ENCODE assay signal across 8 cellular contexts in genomic region chr6:63572733-63573139, GRCh38. TPM values are rescaled to one million over a fixed set of nuclear protein-coding genes. Genes with fewer than 3 reads are reported as not detected.
A peak's percentile ranks its signal among the peaks of the same experiment; 100 is the strongest.
DNase-seq lines count a peak whose midpoint lies in the region; ATAC-seq, FAIRE-seq and TF ChIP-seq lines count a peak whose summit lies in the region.

No MANE protein-coding gene starts in this region.

- peaks cover 23% of the 10 kb centered on the region for H3K4me1 ChIP-seq in BLaER1
- peaks cover 14% of the 10 kb centered on the region for H3K4me1 ChIP-seq in OCI-LY3 (ENCODE audit: low read length)
- peaks cover 18% of the 10 kb centered on the region for H3K4me1 ChIP-seq in endothelial cell of umbilical vein (ENCODE audit: control insufficient read depth, extremely low read depth, insufficient read depth, low read length)

- FAIRE-seq in endothelial cell of umbilical vein (lab: Jason Lieb, UNC), result no peak

- no peak for DNase-seq in endothelial cell of umbilical vein (ENCODE audit: low read depth, low spot score)
- no peak for DNase-seq in naive thymus-derived CD8-positive, alpha-beta T cell
- DNase-seq in middle frontal gyrus (ENCODE audit: extremely low spot score, low spot score), result no peak
- no peak for DNase-seq in HuH-7.5 (ENCODE audit: low spot score)
- DNase-seq in RPMI8226, result no peak

- intact Hi-C loops in endothelial cell of umbilical vein (cut with micrococcal nuclease), result loop anchor here (1.0 to 5.0 kb wide), 4 partner anchors 64 to 265 kb away; no protein-coding TSS in a partner anchor

- H2AFZ ChIP-seq in OCI-LY3 (ENCODE audit: low read depth, low read length), result no peak overlapping the region
- peak overlapping the region; percentile 44 for H2AFZ ChIP-seq in endothelial cell of umbilical vein (ENCODE audit: low read depth, low read length)

- peak; percentile 0 for ATAC-seq in GM21360 (IDR thresholded peaks at IDR 0.05; ENCODE audit: unreplicated experiment)
- ATAC-seq in naive thymus-derived CD8-positive, alpha-beta T cell, result peak; percentile 4 to 10

- no peaks in the 10 kb centered on the region for H3K9me3 Mint-ChIP-seq in naive thymus-derived CD8-positive, alpha-beta T cell

- no peaks in the 10 kb centered on the region for H3K27me3 Mint-ChIP-seq in naive thymus-derived CD8-positive, alpha-beta T cell

- TF ChIP-seq CTCF in OCI-LY3 (IDR thresholded peaks at IDR 0.05; ENCODE audit: low read depth, low read length), result no peak
- TF ChIP-seq CTCF in endothelial cell of umbilical vein (IDR thresholded peaks at IDR 0.05; ENCODE audit: extremely low read depth in 1 of 2, insufficient read depth in 1 of 2, low read depth in 1 of 2, low read length in 2 of 2), result no peak

- H3K36me3 ChIP-seq in BLaER1 (peaks cover 17% of the 10 kb centered on the region), OCI-LY3 (replicated peaks; ENCODE audit: low read depth, low read length) (peaks cover 19% of the 10 kb centered on the region), endothelial cell of umbilical vein (ENCODE audit: control insufficient read depth in 2 of 2, extremely low read depth in 1 of 2, insufficient read depth in 2 of 2, low read length in 2 of 2) (peaks cover 0 to 7% of the 10 kb centered on the region in 2 experiments)

- H3K9ac ChIP-seq in BLaER1 (peak overlapping the region; percentile 99), OCI-LY3 (ENCODE audit: low read length) (peak overlapping the region; percentile 91), endothelial cell of umbilical vein (replicated peaks; ENCODE audit: extremely low read depth, insufficient read depth, low read length) (peak overlapping the region; percentile 94)

- peaks cover 13 to 43% (median 39%) of the 10 kb centered on the region in 4 donors for H3K4me1 Mint-ChIP-seq in naive thymus-derived CD8-positive, alpha-beta T cell

- H3K9me1 ChIP-seq in endothelial cell of umbilical vein (replicated peaks; ENCODE audit: control insufficient read depth, extremely low read depth, insufficient read depth, low read length), result no peaks in the 10 kb centered on the region

- H3K27ac ChIP-seq in BLaER1 (peak overlapping the region; percentile 99), OCI-LY3 (ENCODE audit: low read length) (peak overlapping the region; percentile 79), endothelial cell of umbilical vein (ENCODE audit: insufficient read depth, low read depth, low read length) (peak overlapping the region; percentile 47)

- H4K20me1 ChIP-seq in BLaER1 (peaks cover 45% of the 10 kb centered on the region), OCI-LY3 (ENCODE audit: insufficient read depth, low read length) (peaks cover 35% of the 10 kb centered on the region), endothelial cell of umbilical vein (replicated peaks; ENCODE audit: control insufficient read depth, extremely low read depth, insufficient read depth, low read length) (peaks cover 4% of the 10 kb centered on the region)

- H3K27me3 ChIP-seq in BLaER1, result no peaks in the 10 kb centered on the region
- H3K27me3 ChIP-seq in OCI-LY3 (ENCODE audit: low read depth, low read length), result no peaks in the 10 kb centered on the region
- peaks cover 8 to 10% of the 10 kb centered on the region in 2 experiments for H3K27me3 ChIP-seq in endothelial cell of umbilical vein (ENCODE audit: control insufficient read depth in 2 of 2, insufficient read depth in 2 of 2, low read length in 2 of 2)

- H3K27ac Mint-ChIP-seq in naive thymus-derived CD8-positive, alpha-beta T cell, result peak overlapping the region; percentile 95 to 100 (median 98)

- H3K4me2 ChIP-seq in BLaER1 (peak overlapping the region; percentile 78), OCI-LY3 (ENCODE audit: low read length) (peak overlapping the region; percentile 88), endothelial cell of umbilical vein (ENCODE audit: insufficient read depth, low read length) (no peak overlapping the region)

- CTCF ChIA-PET in endothelial cell of umbilical vein (lab: Charles Lee), result interaction anchor here (1.2 to 2.2 kb wide), 4 partner anchors 11 to 220 kb away, joined by 3 to 12 read pairs (median 6); no protein-coding TSS in a partner anchor

- H3K4me3 Mint-ChIP-seq in naive thymus-derived CD8-positive, alpha-beta T cell, result peak overlapping the region; percentile 88 to 96 (median 93)

- TF ChIP-seq POLR2A in endothelial cell of umbilical vein (IDR thresholded peaks at IDR 0.05; ENCODE audit: low read depth, low read length), result no peak

- H3K4me3 ChIP-seq in BLaER1 (peak overlapping the region; percentile 99), OCI-LY3 (ENCODE audit: low read length) (peak overlapping the region; percentile 81), endothelial cell of umbilical vein (replicated peaks in 1 of 3; ENCODE audit: insufficient read depth in 1 of 3, low read depth in 1 of 3, low read length in 3 of 3) (peak overlapping the region; percentile 13 to 96 (median 88))

- peaks cover 51% of the 10 kb centered on the region for H3K79me2 ChIP-seq in OCI-LY3 (ENCODE audit: low read length)
- H3K79me2 ChIP-seq in endothelial cell of umbilical vein (ENCODE audit: control insufficient read depth, insufficient read depth, low read length), result peaks cover 52% of the 10 kb centered on the region

- H3K9me3 ChIP-seq in BLaER1 (peaks cover 4% of the 10 kb centered on the region), OCI-LY3 (ENCODE audit: insufficient read depth, low read length) (no peaks in the 10 kb centered on the region), endothelial cell of umbilical vein (replicated peaks; ENCODE audit: control insufficient read depth, insufficient read depth, low read length) (no peaks in the 10 kb centered on the region)

- no TSS peak for BruUV-seq in endothelial cell of umbilical vein (replicated peaks; lab: Mats Ljungman, UMichigan)

- POLR2A ChIA-PET in endothelial cell of umbilical vein (lab: Charles Lee), result no interaction called here
- POLR2A ChIA-PET in naive thymus-derived CD8-positive, alpha-beta T cell (lab: Charles Lee), result interaction anchor here (1.3 to 2.4 kb wide), 3 partner anchors 25 to 63 kb away, joined by 5 to 48 read pairs (median 15); partner anchors contain the start of gene PHF3

- peaks cover 0 to 16% (median 10%) of the 10 kb centered on the region in 3 donors for H3K36me3 Mint-ChIP-seq in naive thymus-derived CD8-positive, alpha-beta T cell

- dilution Hi-C loops in endothelial cell of umbilical vein (cut with MboI; ENCODE audit: extremely low pct_ligation_motif_present, low sequenced_read_pairs), result no loop called here

TF ChIP-seq in endothelial cell of umbilical vein, 7 proteins besides CTCF, POLR2A, EP300 and RAD21:
- TF ChIP-seq FOS (IDR thresholded peaks at IDR 0.05; ENCODE audit: borderline replicate concordance, insufficient read depth, low read length), result no peak

RNA-seq across cellular contexts. Expression of gene PTP4A1, which starts 0.5 kb away (rescaled TPM):
- 58.4 and 65.1 TPM in 2 replicates for total RNA-seq in endothelial cell of umbilical vein
- polyA plus RNA-seq in endothelial cell of umbilical vein, result 3.6 and 10.8 TPM in 2 replicates
- polyA plus RNA-seq in endothelial cell of umbilical vein (2011; cell fraction: cytosol; rRNA removed), result 12.3 TPM in 2 replicates
- polyA plus RNA-seq in endothelial cell of umbilical vein (2011; cell fraction: nucleus; rRNA removed), result 7.1 and 9.0 TPM in 2 replicates
- 41.1 and 81.1 TPM in 2 replicates for polyA plus RNA-seq in endothelial cell of umbilical vein (2012)
- 10.3 and 17.2 TPM in 2 replicates for polyA minus RNA-seq in endothelial cell of umbilical vein
- 200 TPM for polyA minus RNA-seq in endothelial cell of umbilical vein (2011; cell fraction: cytosol; rRNA and poly(A)+ RNA removed)
- polyA minus RNA-seq in endothelial cell of umbilical vein (2011; cell fraction: nucleus; rRNA and poly(A)+ RNA removed), result 24.1 and 33.9 TPM in 2 replicates
- 10 to 100 TPM; 27.0 to 27.6 TPM for total RNA-seq in naive thymus-derived CD8-positive, alpha-beta T cell
- polyA plus RNA-seq in naive thymus-derived CD8-positive, alpha-beta T cell, result 10 to 100 TPM; 36.1 to 53.1 (median 36.9) TPM

Comparison
In these comparisons a context has a peak if more than half of its experiments do, and no peak if none do; other contexts are left out.
1. H3K27ac ChIP-seq: peak in every context shown above with its lines; median percentile 99 in BLaER1; 79 in OCI-LY3; 47 in endothelial cell of umbilical vein.